Comparison of ENCODE assay signal across 1 cellular context in the genomic region with DNA sequence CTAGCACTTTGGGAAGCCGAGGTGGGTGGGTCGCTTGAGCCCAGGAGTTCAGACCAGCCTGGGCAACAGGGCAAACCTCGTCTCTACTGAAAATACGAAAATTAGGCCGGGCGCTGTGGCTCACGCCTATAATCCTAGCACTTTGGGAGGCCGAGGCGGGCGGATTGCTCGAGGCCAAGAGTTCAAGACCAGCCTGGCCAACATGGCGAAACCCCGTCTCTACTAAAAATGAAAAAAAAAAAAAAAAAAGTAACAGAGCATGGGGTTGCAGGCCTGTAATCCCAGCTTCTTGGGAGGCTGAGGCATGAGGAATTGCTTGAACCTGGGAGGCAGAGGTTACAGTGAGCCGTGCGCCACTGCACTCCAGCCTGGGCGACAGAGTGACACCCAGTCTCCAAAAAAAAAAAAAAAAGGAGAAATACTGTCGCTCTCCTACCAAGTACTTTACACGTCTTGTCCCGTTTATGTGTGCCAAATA.
TF ChIP-seq lines count a peak whose summit lies in the region.

No MANE protein-coding gene starts in this region.

TF ChIP-seq in HepG2, 621 proteins besides CTCF, POLR2A, EP300 and RAD21 (continued from another document and continues in another):
- 0 out of 2 replicates have a peak, but pooled peaks have one; percentile 62 for TF ChIP-seq ZNF430 (CRISPR knock-in tag; IDR thresholded peaks at IDR 0.05)
- TF ChIP-seq PHF8 (CRISPR knock-in tag; IDR thresholded peaks at IDR 0.05): 0 out of 2 replicates have a peak, but pooled peaks have one; percentile 67
- TF ChIP-seq JDP2 (CRISPR knock-in tag; IDR thresholded peaks at IDR 0.05; ENCODE audit: borderline replicate concordance): no peak
- TF ChIP-seq HIVEP1 (CRISPR knock-in tag; IDR thresholded peaks at IDR 0.05): 0 out of 2 replicates have a peak, but pooled peaks have one; percentile 1
- peak; percentile 35; the same call in 1 of the 2 replicates for TF ChIP-seq ZC3H13 (CRISPR knock-in tag; IDR thresholded peaks at IDR 0.05)
- TF ChIP-seq SRSF1 (optimal IDR thresholded peaks at IDR 0.05; ENCODE audit: low read depth, low read length): no peak
- TF ChIP-seq EHMT2 (IDR thresholded peaks at IDR 0.05; ENCODE audit: borderline replicate concordance, low read depth, low read length): peak; percentile 53; the same call in 1 of the 2 replicates
- TF ChIP-seq ZNF230 (CRISPR knock-in tag; IDR thresholded peaks at IDR 0.05): peak; percentile 24; the same call in 1 of the 2 replicates
- TF ChIP-seq NONO (IDR thresholded peaks at IDR 0.05): no peak
- TF ChIP-seq NONO (CRISPR knock-in tag; conservative IDR thresholded peaks at IDR 0.05): 0 out of 2 replicates have a peak, but pooled peaks have one; percentile 3
- no peak for TF ChIP-seq ZNF841 (CRISPR knock-in tag; IDR thresholded peaks at IDR 0.05; ENCODE audit: borderline replicate concordance)
- peak; percentile 21; the same call in 1 of the 2 replicates for TF ChIP-seq ZNF761 (CRISPR knock-in tag; conservative IDR thresholded peaks at IDR 0.05)
- 0 out of 2 replicates have a peak, but pooled peaks have one; percentile 25 for TF ChIP-seq ADNP (CRISPR knock-in tag; IDR thresholded peaks at IDR 0.05)
- TF ChIP-seq LCORL (IDR thresholded peaks at IDR 0.05): no peak
- 0 out of 2 replicates have a peak, but pooled peaks have one; percentile 7 for TF ChIP-seq LCORL (CRISPR knock-in tag; IDR thresholded peaks at IDR 0.05)
- TF ChIP-seq, protein P1, sequence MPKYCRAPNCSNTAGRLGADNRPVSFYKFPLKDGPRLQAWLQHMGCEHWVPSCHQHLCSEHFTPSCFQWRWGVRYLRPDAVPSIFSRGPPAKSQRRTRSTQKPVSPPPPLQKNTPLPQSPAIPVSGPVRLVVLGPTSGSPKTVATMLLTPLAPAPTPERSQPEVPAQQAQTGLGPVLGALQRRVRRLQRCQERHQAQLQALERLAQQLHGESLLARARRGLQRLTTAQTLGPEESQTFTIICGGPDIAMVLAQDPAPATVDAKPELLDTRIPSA (CRISPR knock-in tag; IDR thresholded peaks at IDR 0.05; ENCODE audit: borderline replicate concordance): peak; percentile 24; the same call in 1 of the 2 replicates
- TF ChIP-seq, protein P2, sequence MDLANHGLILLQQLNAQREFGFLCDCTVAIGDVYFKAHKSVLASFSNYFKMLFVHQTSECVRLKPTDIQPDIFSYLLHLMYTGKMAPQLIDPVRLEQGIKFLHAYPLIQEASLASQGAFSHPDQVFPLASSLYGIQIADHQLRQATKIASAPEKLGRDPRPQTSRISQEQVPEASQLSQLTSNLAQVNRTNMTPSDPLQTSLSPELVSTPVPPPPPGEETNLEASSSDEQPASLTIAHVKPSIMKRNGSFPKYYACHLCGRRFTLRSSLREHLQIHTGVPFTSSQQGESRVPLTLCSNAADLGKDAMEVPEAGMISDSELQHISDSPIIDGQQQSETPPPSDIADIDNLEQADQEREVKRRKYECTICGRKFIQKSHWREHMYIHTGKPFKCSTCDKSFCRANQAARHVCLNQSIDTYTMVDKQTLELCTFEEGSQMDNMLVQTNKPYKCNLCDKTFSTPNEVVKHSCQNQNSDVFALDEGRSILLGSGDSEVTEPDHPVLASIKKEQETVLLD (CRISPR knock-in tag; IDR thresholded peaks at IDR 0.05; ENCODE audit: low read depth): 0 out of 2 replicates have a peak, but pooled peaks have one; percentile 19
- TF ChIP-seq REL (CRISPR knock-in tag; conservative IDR thresholded peaks at IDR 0.05): peak; percentile 38; the same call in 1 of the 2 replicates
- TF ChIP-seq ZNF670 (CRISPR knock-in tag; IDR thresholded peaks at IDR 0.05; ENCODE audit: borderline replicate concordance): no peak
- TF ChIP-seq, protein P3, sequence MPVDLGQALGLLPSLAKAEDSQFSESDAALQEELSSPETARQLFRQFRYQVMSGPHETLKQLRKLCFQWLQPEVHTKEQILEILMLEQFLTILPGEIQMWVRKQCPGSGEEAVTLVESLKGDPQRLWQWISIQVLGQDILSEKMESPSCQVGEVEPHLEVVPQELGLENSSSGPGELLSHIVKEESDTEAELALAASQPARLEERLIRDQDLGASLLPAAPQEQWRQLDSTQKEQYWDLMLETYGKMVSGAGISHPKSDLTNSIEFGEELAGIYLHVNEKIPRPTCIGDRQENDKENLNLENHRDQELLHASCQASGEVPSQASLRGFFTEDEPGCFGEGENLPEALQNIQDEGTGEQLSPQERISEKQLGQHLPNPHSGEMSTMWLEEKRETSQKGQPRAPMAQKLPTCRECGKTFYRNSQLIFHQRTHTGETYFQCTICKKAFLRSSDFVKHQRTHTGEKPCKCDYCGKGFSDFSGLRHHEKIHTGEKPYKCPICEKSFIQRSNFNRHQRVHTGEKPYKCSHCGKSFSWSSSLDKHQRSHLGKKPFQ (CRISPR knock-in tag; IDR thresholded peaks at IDR 0.05; ENCODE audit: insufficient replicate concordance): peak; percentile 37
- TF ChIP-seq, protein P4, sequence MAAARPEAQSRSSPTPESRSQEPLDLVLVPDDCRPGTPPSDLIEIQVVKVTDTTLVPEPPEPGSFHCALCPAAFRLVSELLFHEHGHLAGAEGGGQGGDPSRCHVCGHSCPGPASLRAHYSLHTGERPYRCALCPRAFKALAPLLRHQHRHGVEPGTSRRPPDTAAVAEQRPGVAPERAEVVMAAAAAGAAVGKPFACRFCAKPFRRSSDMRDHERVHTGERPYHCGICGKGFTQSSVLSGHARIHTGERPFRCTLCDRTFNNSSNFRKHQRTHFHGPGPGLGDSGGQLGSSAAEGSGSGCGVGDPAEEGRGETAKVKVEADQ (CRISPR knock-in tag; IDR thresholded peaks at IDR 0.05; ENCODE audit: borderline replicate concordance): no peak
- TF ChIP-seq KAT2B (IDR thresholded peaks at IDR 0.05; ENCODE audit: borderline replicate concordance, low read depth, low read length): no peak
- TF ChIP-seq YY1 (IDR thresholded peaks at IDR 0.05; ENCODE audit: insufficient read depth, insufficient replicate concordance, low read depth, low read length): no peak
- no peak for TF ChIP-seq ZFP37 (CRISPR knock-in tag; IDR thresholded peaks at IDR 0.05; ENCODE audit: borderline replicate concordance)
- TF ChIP-seq ZNF567 (CRISPR knock-in tag; IDR thresholded peaks at IDR 0.05; ENCODE audit: borderline replicate concordance): peak; percentile 4; the same call in 1 of the 2 replicates
- no peak for TF ChIP-seq ZSCAN9 (CRISPR knock-in tag; IDR thresholded peaks at IDR 0.05; ENCODE audit: borderline replicate concordance)
- TF ChIP-seq, protein P5, sequence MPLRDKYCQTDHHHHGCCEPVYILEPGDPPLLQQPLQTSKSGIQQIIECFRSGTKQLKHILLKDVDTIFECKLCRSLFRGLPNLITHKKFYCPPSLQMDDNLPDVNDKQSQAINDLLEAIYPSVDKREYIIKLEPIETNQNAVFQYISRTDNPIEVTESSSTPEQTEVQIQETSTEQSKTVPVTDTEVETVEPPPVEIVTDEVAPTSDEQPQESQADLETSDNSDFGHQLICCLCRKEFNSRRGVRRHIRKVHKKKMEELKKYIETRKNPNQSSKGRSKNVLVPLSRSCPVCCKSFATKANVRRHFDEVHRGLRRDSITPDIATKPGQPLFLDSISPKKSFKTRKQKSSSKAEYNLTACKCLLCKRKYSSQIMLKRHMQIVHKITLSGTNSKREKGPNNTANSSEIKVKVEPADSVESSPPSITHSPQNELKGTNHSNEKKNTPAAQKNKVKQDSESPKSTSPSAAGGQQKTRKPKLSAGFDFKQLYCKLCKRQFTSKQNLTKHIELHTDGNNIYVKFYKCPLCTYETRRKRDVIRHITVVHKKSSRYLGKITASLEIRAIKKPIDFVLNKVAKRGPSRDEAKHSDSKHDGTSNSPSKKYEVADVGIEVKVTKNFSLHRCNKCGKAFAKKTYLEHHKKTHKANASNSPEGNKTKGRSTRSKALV (CRISPR knock-in tag; IDR thresholded peaks at IDR 0.05): no peak
- TF ChIP-seq TCF12 (IDR thresholded peaks at IDR 0.05): no peak
- TF ChIP-seq TCF12 (CRISPR knock-in tag; IDR thresholded peaks at IDR 0.05): 0 out of 2 replicates have a peak, but pooled peaks have one; percentile 11
- TF ChIP-seq, protein P6, sequence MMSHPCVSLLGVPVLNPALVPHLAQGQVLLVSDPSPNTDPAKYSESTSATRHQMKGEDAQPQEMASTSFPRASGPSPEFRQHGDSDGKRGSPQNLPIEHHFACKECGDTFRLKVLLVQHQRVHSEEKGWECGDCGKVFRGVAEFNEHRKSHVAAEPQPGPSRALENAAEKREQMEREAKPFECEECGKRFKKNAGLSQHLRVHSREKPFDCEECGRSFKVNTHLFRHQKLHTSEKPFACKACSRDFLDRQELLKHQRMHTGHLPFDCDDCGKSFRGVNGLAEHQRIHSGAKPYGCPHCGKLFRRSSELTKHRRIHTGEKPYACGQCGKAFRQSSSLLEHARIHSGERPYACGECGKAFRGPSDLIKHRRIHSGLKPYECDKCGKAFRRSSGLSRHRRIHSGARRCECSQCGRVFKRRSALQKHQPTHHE (CRISPR knock-in tag; IDR thresholded peaks at IDR 0.05; ENCODE audit: borderline replicate concordance): no peak
- TF ChIP-seq, protein P7, sequence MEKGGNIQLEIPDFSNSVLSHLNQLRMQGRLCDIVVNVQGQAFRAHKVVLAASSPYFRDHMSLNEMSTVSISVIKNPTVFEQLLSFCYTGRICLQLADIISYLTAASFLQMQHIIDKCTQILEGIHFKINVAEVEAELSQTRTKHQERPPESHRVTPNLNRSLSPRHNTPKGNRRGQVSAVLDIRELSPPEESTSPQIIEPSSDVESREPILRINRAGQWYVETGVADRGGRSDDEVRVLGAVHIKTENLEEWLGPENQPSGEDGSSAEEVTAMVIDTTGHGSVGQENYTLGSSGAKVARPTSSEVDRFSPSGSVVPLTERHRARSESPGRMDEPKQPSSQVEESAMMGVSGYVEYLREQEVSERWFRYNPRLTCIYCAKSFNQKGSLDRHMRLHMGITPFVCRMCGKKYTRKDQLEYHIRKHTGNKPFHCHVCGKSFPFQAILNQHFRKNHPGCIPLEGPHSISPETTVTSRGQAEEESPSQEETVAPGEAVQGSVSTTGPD (CRISPR knock-in tag; IDR thresholded peaks at IDR 0.05): 0 out of 2 replicates have a peak, but pooled peaks have one; percentile 11
- no peak for TF ChIP-seq HNRNPK (IDR thresholded peaks at IDR 0.05; ENCODE audit: low read depth, low read length, poor library complexity, severe bottlenecking)
- peak; percentile 56; the same call in 1 of the 2 replicates for TF ChIP-seq ZNF317 (CRISPR knock-in tag; IDR thresholded peaks at IDR 0.05)
- peak; percentile 62; the same call in 1 of the 2 replicates for TF ChIP-seq ZNF501 (CRISPR knock-in tag; IDR thresholded peaks at IDR 0.05)
- peak; percentile 92 for TF ChIP-seq NR2C2 (CRISPR knock-in tag; IDR thresholded peaks at IDR 0.05; ENCODE audit: borderline replicate concordance)
- no peak for TF ChIP-seq RXRB (CRISPR knock-in tag; IDR thresholded peaks at IDR 0.05; ENCODE audit: borderline replicate concordance)
- TF ChIP-seq BCL6 (CRISPR knock-in tag; IDR thresholded peaks at IDR 0.05): no peak
- TF ChIP-seq, protein P8, sequence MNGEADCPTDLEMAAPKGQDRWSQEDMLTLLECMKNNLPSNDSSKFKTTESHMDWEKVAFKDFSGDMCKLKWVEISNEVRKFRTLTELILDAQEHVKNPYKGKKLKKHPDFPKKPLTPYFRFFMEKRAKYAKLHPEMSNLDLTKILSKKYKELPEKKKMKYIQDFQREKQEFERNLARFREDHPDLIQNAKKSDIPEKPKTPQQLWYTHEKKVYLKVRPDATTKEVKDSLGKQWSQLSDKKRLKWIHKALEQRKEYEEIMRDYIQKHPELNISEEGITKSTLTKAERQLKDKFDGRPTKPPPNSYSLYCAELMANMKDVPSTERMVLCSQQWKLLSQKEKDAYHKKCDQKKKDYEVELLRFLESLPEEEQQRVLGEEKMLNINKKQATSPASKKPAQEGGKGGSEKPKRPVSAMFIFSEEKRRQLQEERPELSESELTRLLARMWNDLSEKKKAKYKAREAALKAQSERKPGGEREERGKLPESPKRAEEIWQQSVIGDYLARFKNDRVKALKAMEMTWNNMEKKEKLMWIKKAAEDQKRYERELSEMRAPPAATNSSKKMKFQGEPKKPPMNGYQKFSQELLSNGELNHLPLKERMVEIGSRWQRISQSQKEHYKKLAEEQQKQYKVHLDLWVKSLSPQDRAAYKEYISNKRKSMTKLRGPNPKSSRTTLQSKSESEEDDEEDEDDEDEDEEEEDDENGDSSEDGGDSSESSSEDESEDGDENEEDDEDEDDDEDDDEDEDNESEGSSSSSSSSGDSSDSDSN (CRISPR knock-in tag; IDR thresholded peaks at IDR 0.05): peak; percentile 5
- TF ChIP-seq, protein P9, sequence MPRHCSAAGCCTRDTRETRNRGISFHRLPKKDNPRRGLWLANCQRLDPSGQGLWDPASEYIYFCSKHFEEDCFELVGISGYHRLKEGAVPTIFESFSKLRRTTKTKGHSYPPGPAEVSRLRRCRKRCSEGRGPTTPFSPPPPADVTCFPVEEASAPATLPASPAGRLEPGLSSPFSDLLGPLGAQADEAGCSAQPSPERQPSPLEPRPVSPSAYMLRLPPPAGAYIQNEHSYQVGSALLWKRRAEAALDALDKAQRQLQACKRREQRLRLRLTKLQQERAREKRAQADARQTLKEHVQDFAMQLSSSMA (CRISPR knock-in tag; IDR thresholded peaks at IDR 0.05): 0 out of 2 replicates have a peak, but pooled peaks have one; percentile 80
- TF ChIP-seq, protein P10, sequence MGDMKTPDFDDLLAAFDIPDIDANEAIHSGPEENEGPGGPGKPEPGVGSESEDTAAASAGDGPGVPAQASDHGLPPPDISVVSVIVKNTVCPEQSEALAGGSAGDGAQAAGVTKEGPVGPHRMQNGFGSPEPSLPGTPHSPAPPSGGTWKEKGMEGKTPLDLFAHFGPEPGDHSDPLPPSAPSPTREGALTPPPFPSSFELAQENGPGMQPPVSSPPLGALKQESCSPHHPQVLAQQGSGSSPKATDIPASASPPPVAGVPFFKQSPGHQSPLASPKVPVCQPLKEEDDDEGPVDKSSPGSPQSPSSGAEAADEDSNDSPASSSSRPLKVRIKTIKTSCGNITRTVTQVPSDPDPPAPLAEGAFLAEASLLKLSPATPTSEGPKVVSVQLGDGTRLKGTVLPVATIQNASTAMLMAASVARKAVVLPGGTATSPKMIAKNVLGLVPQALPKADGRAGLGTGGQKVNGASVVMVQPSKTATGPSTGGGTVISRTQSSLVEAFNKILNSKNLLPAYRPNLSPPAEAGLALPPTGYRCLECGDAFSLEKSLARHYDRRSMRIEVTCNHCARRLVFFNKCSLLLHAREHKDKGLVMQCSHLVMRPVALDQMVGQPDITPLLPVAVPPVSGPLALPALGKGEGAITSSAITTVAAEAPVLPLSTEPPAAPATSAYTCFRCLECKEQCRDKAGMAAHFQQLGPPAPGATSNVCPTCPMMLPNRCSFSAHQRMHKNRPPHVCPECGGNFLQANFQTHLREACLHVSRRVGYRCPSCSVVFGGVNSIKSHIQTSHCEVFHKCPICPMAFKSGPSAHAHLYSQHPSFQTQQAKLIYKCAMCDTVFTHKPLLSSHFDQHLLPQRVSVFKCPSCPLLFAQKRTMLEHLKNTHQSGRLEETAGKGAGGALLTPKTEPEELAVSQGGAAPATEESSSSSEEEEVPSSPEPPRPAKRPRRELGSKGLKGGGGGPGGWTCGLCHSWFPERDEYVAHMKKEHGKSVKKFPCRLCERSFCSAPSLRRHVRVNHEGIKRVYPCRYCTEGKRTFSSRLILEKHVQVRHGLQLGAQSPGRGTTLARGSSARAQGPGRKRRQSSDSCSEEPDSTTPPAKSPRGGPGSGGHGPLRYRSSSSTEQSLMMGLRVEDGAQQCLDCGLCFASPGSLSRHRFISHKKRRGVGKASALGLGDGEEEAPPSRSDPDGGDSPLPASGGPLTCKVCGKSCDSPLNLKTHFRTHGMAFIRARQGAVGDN (CRISPR knock-in tag; IDR thresholded peaks at IDR 0.05): peak; percentile 61
